Comparison of ENCODE assay signal across 10 cellular contexts in genomic region chr1:162905759-162906158, GRCh38. TPM values are rescaled to one million over a fixed set of nuclear protein-coding genes. Genes with fewer than 3 reads are reported as not detected.
DNase-seq lines count a peak whose midpoint lies in the region; ATAC-seq and TF ChIP-seq lines count a peak whose summit lies in the region.
"Had no signal": no experiment of that assay in that cellular context is flagged by ENCODE, and none has a peak within 500 bp of the region (broad histone marks: within the 10 kb centered on the region; RNA-seq: fewer than 3 reads in every experiment).

No MANE protein-coding gene starts in this region.

- H3K9me2 ChIP-seq in PC-3 (replicated peaks; ENCODE audit: low read length) = no peaks in the 10 kb centered on the region

- peak overlapping the region; percentile 65 for H3K4me2 ChIP-seq in PC-3 (ENCODE audit: low read length)

- H3K4me1 ChIP-seq in PC-3 (ENCODE audit: insufficient read depth, low read length) = peaks cover 52% of the 10 kb centered on the region
- H3K4me1 ChIP-seq in esophagus squamous epithelium = peaks cover 0 to 49% (median 0%) of the 10 kb centered on the region in 3 donors
- H3K4me1 ChIP-seq in gastrocnemius medialis = peaks cover 28 to 39% of the 10 kb centered on the region in 2 donors

- H3K9me3 ChIP-seq in PC-3 (ENCODE audit: low read length) (no peaks in the 10 kb centered on the region), esophagus squamous epithelium (no peaks in the 10 kb centered on the region), gastrocnemius medialis (no peaks in the 10 kb centered on the region)

- H4K20me1 ChIP-seq in PC-3 (ENCODE audit: low read length) = no peaks in the 10 kb centered on the region

- H2AFZ ChIP-seq in PC-3 (ENCODE audit: low read length) = no peak overlapping the region

- TF ChIP-seq CTCF in PC-3 (conservative IDR thresholded peaks at IDR 0.05; ENCODE audit: low read depth, low read length) = no peak
- no peak for TF ChIP-seq CTCF in esophagus squamous epithelium (IDR thresholded peaks at IDR 0.05)
- TF ChIP-seq CTCF in gastrocnemius medialis (IDR thresholded peaks at IDR 0.05 in 4 of 5, conservative IDR thresholded peaks at IDR 0.05 in 1 of 5) = no peak

- no TSS peak for BruUV-seq in PC-3 (replicated peaks; lab: Mats Ljungman, UMichigan)

- H3K27ac ChIP-seq in PC-3 (ENCODE audit: low read length) = peak overlapping the region; percentile 94
- peak overlapping the region in 3 of 4 donors; percentile 52 to 65 (median 54) for H3K27ac ChIP-seq in esophagus squamous epithelium
- peak overlapping the region; percentile 60 to 76 (median 74) for H3K27ac ChIP-seq in gastrocnemius medialis

- peak overlapping the region; percentile 66 for H3K9ac ChIP-seq in PC-3 (ENCODE audit: low read length)

- intact Hi-C loops in PC-3 (cut with micrococcal nuclease) (loop anchor here (1.0 to 5.0 kb wide), 2 partner anchors 33 to 49 kb away; no protein-coding TSS in a partner anchor), esophagus squamous epithelium (cut with DNase I) (no loop called here), gastrocnemius medialis (cut with DNase I; ENCODE audit: low total_unique reads) (no loop called here)

- no peaks in the 10 kb centered on the region for H3K79me2 ChIP-seq in PC-3 (ENCODE audit: low read length)

- CTCF ChIA-PET in PC-3 (lab: Charles Lee) = interaction anchor here (0.6 to 1.1 kb wide), 4 partner anchors 9 to 164 kb away, joined by 3 to 4 read pairs (median 4); partner anchors contain the start of gene RGS4

- in situ Hi-C loops in gastrocnemius medialis (cut with MboI; ENCODE audit: low sequenced_read_pairs in 4 of 4) = no loop called here

- H3K27me3 ChIP-seq in PC-3 (ENCODE audit: low read length) = no peaks in the 10 kb centered on the region
- H3K27me3 ChIP-seq in esophagus squamous epithelium = no peaks in the 10 kb centered on the region
- H3K27me3 ChIP-seq in gastrocnemius medialis = no peaks in the 10 kb centered on the region

- DNase-seq in GM04504 (ENCODE audit: low read depth) = peak; percentile 41
- peak; percentile 92 for DNase-seq in PC-3
- DNase-seq in esophagus squamous epithelium (lab: John Stamatoyannopoulos, UW) = no peak
- DNase-seq in gastrocnemius medialis = no peak
- DNase-seq in stimulated activated naive CD8-positive, alpha-beta T cell treated with anti-CD3 and anti-CD28 coated beads, Interleukin-15, Interleukin-2, amounts not matched to agents 100 U/mL and 50 U/mL, for 24 hours = no peak
- DNase-seq in UCSD-AML1 (lab: John Stamatoyannopoulos, UW; ENCODE audit: unreplicated experiment) = no peak
- DNase-seq in activated CD4-positive, alpha-beta T cell treated with anti-CD3 and anti-CD28 coated beads, Interleukin-2, amount 50 U/mL, for 4 hours = no peak
- DNase-seq: cerebellar nuclear complex, right cardiac atrium had no signal

- POLR2A ChIA-PET in PC-3 (lab: Charles Lee; ENCODE audit: unreplicated experiment) = interaction anchor here (0.5 kb wide), 2 partner anchors 18 to 82 kb away, joined by 3 to 8 read pairs; no protein-coding TSS in a partner anchor

- no peak for TF ChIP-seq POLR2A in esophagus squamous epithelium (IDR thresholded peaks at IDR 0.05)
- TF ChIP-seq POLR2A in gastrocnemius medialis (IDR thresholded peaks at IDR 0.05) = no peak

- H3K4me3 ChIP-seq in PC-3 (ENCODE audit: low read length) (peak overlapping the region; percentile 3; the same call in 1 of the 2 replicates), esophagus squamous epithelium (no peak overlapping the region), gastrocnemius medialis (no peak overlapping the region)

- H3K36me3 ChIP-seq in PC-3 (ENCODE audit: low read depth, low read length) (no peaks in the 10 kb centered on the region), esophagus squamous epithelium (no peaks in the 10 kb centered on the region), gastrocnemius medialis (no peaks in the 10 kb centered on the region)

- peak; percentile 82 for ATAC-seq in PC-3
- ATAC-seq in gastrocnemius medialis = peak in 1 of 2 donors; percentile 69
- no peak for ATAC-seq in stimulated activated naive CD8-positive, alpha-beta T cell treated with anti-CD3 and anti-CD28 coated beads, Interleukin-15, Interleukin-2, amounts not matched to agents 100 U/mL and 50 U/mL, for 24 hours
- ATAC-seq in GM21529 (IDR thresholded peaks at IDR 0.05; ENCODE audit: unreplicated experiment) = no peak

- H3F3A ChIP-seq in PC-3 (ENCODE audit: low read length, unreplicated experiment) = peaks cover 3% of the 10 kb centered on the region

RNA-seq across cellular contexts. Expression of gene CCDC190, which starts 44.8 kb away (rescaled TPM):
- total RNA-seq in PC-3 (2014; rRNA removed) = 0.62 TPM in 1 of 2 replicates, not detected in the other
- 1 to 10 TPM; 1.5 to 4.8 (median 2.3) TPM for total RNA-seq in esophagus squamous epithelium
- total RNA-seq in gastrocnemius medialis = not detected

Comparison
In these comparisons a context has a peak if more than half of its experiments do, and no peak if none do; other contexts are left out.
1. DNase-seq: peak in GM04504 (single experiment) and PC-3 (single experiment); none in esophagus squamous epithelium (single experiment), gastrocnemius medialis (0 of 2), stimulated activated naive CD8-positive, alpha-beta T cell treated with anti-CD3 and anti-CD28 coated beads, Interleukin-15, Interleukin-2, amounts not matched to agents 100 U/mL and 50 U/mL, for 24 hours (single experiment), UCSD-AML1 (single experiment) and activated CD4-positive, alpha-beta T cell treated with anti-CD3 and anti-CD28 coated beads, Interleukin-2, amount 50 U/mL, for 4 hours (0 of 2).
2. Peak in every context shown above with its lines, with median percentiles within 50 percentile points of each other: H3K27ac ChIP-seq.